In the genomic region with DNA sequence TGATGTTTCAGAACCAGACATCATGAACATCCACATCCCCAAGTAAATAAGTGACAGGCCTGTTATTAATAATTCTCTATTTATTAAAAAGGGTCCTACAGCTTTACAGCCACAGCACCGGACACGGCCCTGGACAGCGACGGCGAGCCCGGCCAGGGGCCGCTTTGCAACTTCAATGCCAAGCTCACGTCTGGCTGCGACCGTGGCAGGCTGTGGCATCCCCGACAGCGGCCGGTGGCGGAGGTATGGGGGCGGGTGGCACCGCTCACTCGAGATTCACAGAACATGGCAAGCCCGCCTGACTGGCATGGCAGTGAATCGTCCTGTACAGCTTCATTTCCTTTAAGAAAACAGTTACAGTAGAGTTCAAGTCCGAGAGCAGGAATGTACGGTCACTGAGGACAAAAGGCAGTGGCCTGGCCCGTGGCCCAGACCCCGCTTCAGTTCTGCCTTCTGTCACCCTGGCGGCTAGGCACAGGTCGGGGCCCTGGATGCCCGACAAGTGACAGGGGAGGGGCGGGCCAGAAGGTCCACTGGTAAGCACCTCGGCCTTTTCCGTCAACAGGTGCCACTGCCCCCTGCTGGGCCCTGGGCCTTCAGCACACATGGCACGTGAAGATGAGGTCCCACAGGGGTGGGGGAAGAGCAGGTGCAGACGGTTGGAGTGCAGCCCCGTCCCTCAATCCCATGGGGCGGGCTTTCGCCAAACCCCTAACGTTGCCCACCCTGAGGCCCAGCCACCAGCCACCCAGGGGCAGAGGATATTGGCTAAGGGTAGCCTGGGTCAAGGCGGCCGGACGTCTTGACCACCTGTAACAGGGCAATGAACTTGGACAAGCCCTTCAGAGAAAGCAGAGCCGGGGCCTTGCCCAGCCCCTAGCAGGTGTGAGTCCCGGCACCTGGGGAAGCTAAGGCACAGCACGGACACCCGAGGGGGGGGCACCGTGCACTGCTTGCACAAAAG, we compare ENCODE assay signal across 8 cellular contexts. TPM values are rescaled to one million over a fixed set of nuclear protein-coding genes. Genes with fewer than 3 reads are reported as not detected.
DNase-seq lines count a peak whose midpoint lies in the region; ATAC-seq and TF ChIP-seq lines count a peak whose summit lies in the region.

No MANE protein-coding gene starts in this region.

- peaks cover 60% of the 10 kb centered on the region for H3K4me1 ChIP-seq in suprapubic skin

- peak overlapping the region; percentile 10 for H3K27ac ChIP-seq in suprapubic skin

- WGBS in suprapubic skin = 82% methylated on average over 38 of the region's 43 CpGs

- no peak for TF ChIP-seq EP300 in suprapubic skin (IDR thresholded peaks at IDR 0.05)

- peak; percentile 1 to 28 for TF ChIP-seq CTCF in suprapubic skin (IDR thresholded peaks at IDR 0.05)

- CTCF ChIA-PET in activated CD4-positive, alpha-beta T cell treated with anti-CD3 and anti-CD28 coated beads for 36 hours (lab: Charles Lee) = interaction anchor here (0.6 to 1.6 kb wide), 8 partner anchors 8 to 622 kb away, joined by 3 to 4 read pairs (median 3); no protein-coding TSS in a partner anchor
- CTCF ChIA-PET in activated CD4-positive, alpha-beta T cell treated with anti-CD3 and anti-CD28 coated beads, Interleukin-2, amount 10 ng/mL, durations not matched to agents 7 days and 5 days (lab: Charles Lee) = interaction anchor here (0.9 to 2.6 kb wide), 5 partner anchors 11 to 84 kb away, joined by 3 to 8 read pairs (median 4); no protein-coding TSS in a partner anchor

- H3K36me3 ChIP-seq in suprapubic skin = peaks cover 58% of the 10 kb centered on the region

- no peak overlapping the region for H3K4me3 Mint-ChIP-seq in activated CD4-positive, alpha-beta T cell treated with anti-CD3 and anti-CD28 coated beads for 36 hours
- H3K4me3 Mint-ChIP-seq in activated CD4-positive, alpha-beta T cell treated with anti-CD3 and anti-CD28 coated beads, Interleukin-2, amount 10 ng/mL, durations not matched to agents 7 days and 5 days = no peak overlapping the region
- H3K4me3 Mint-ChIP-seq in activated T-helper 1 cell treated with anti-CD3 and anti-CD28 coated beads, Interleukin-12 subunit alpha, Interleukin-12 subunit beta, Interleukin-2, Interleukin-4 antibody, amounts not matched to agents 30 ng/mL and 10 ng/mL and 1 ng/mL, durations not matched to agents 14 hours and 24 hours and 36 hours = no peak overlapping the region

- H3K36me3 Mint-ChIP-seq in activated CD4-positive, alpha-beta T cell treated with anti-CD3 and anti-CD28 coated beads for 36 hours (ENCODE audit: low read depth) = peaks cover 33% of the 10 kb centered on the region
- peaks cover 42% of the 10 kb centered on the region for H3K36me3 Mint-ChIP-seq in activated CD4-positive, alpha-beta T cell treated with anti-CD3 and anti-CD28 coated beads, Interleukin-2, amount 10 ng/mL, durations not matched to agents 7 days and 5 days (ENCODE audit: low read depth)
- H3K36me3 Mint-ChIP-seq in activated T-helper 1 cell treated with anti-CD3 and anti-CD28 coated beads, Interleukin-12 subunit alpha, Interleukin-12 subunit beta, Interleukin-2, Interleukin-4 antibody, amounts not matched to agents 30 ng/mL and 10 ng/mL and 1 ng/mL, durations not matched to agents 14 hours and 24 hours and 36 hours (ENCODE audit: low read depth) = peaks cover 41% of the 10 kb centered on the region

- H3K9me3 ChIP-seq in suprapubic skin = no peaks in the 10 kb centered on the region

- no peak overlapping the region for H3K27ac Mint-ChIP-seq in activated CD4-positive, alpha-beta T cell treated with anti-CD3 and anti-CD28 coated beads for 36 hours
- H3K27ac Mint-ChIP-seq in activated CD4-positive, alpha-beta T cell treated with anti-CD3 and anti-CD28 coated beads, Interleukin-2, amount 10 ng/mL, durations not matched to agents 7 days and 5 days = no peak overlapping the region
- no peak overlapping the region for H3K27ac Mint-ChIP-seq in activated T-helper 1 cell treated with anti-CD3 and anti-CD28 coated beads, Interleukin-12 subunit alpha, Interleukin-12 subunit beta, Interleukin-2, Interleukin-4 antibody, amounts not matched to agents 30 ng/mL and 10 ng/mL and 1 ng/mL, durations not matched to agents 14 hours and 24 hours and 36 hours

- H3K27me3 ChIP-seq in suprapubic skin = no peaks in the 10 kb centered on the region

- no peak overlapping the region for H3K4me3 ChIP-seq in suprapubic skin

- H3K27me3 Mint-ChIP-seq in activated CD4-positive, alpha-beta T cell treated with anti-CD3 and anti-CD28 coated beads for 36 hours = peaks cover 4% of the 10 kb centered on the region
- no peaks in the 10 kb centered on the region for H3K27me3 Mint-ChIP-seq in activated CD4-positive, alpha-beta T cell treated with anti-CD3 and anti-CD28 coated beads, Interleukin-2, amount 10 ng/mL, durations not matched to agents 7 days and 5 days
- H3K27me3 Mint-ChIP-seq in activated T-helper 1 cell treated with anti-CD3 and anti-CD28 coated beads, Interleukin-12 subunit alpha, Interleukin-12 subunit beta, Interleukin-2, Interleukin-4 antibody, amounts not matched to agents 30 ng/mL and 10 ng/mL and 1 ng/mL, durations not matched to agents 14 hours and 24 hours and 36 hours (ENCODE audit: insufficient read depth) = peaks cover 4% of the 10 kb centered on the region

- ATAC-seq in activated CD4-positive, alpha-beta T cell treated with anti-CD3 and anti-CD28 coated beads for 36 hours = peak; percentile 47
- peak; percentile 13 for ATAC-seq in left ventricle myocardium superior
- no peak for ATAC-seq in HG02938 (IDR thresholded peaks at IDR 0.05; ENCODE audit: unreplicated experiment)

- TF ChIP-seq POLR2A in suprapubic skin (IDR thresholded peaks at IDR 0.05) = no peak

- no peaks in the 10 kb centered on the region for H3K4me1 Mint-ChIP-seq in activated CD4-positive, alpha-beta T cell treated with anti-CD3 and anti-CD28 coated beads for 36 hours
- peaks cover 2% of the 10 kb centered on the region for H3K4me1 Mint-ChIP-seq in activated CD4-positive, alpha-beta T cell treated with anti-CD3 and anti-CD28 coated beads, Interleukin-2, amount 10 ng/mL, durations not matched to agents 7 days and 5 days
- peaks cover 9% of the 10 kb centered on the region for H3K4me1 Mint-ChIP-seq in activated T-helper 1 cell treated with anti-CD3 and anti-CD28 coated beads, Interleukin-12 subunit alpha, Interleukin-12 subunit beta, Interleukin-2, Interleukin-4 antibody, amounts not matched to agents 30 ng/mL and 10 ng/mL and 1 ng/mL, durations not matched to agents 14 hours and 24 hours and 36 hours (ENCODE audit: low read depth)

- intact Hi-C loops in activated CD4-positive, alpha-beta T cell treated with anti-CD3 and anti-CD28 coated beads for 36 hours (cut with DNase I, micrococcal nuclease) = no loop called here
- intact Hi-C loops in left ventricle myocardium superior (cut with micrococcal nuclease) = no loop called here
- intact Hi-C loops in activated T-helper 1 cell treated with anti-CD3 and anti-CD28 coated beads, Interleukin-12 subunit alpha, Interleukin-12 subunit beta, Interleukin-2, Interleukin-4 antibody, amounts not matched to agents 30 ng/mL and 10 ng/mL and 1 ng/mL, durations not matched to agents 14 hours and 24 hours and 36 hours (cut with micrococcal nuclease) = loop anchor here (10.0 kb wide), 1 partner anchor 289 kb away; a partner anchor contains a TSS

- POLR2A ChIA-PET in activated CD4-positive, alpha-beta T cell treated with anti-CD3 and anti-CD28 coated beads for 36 hours (lab: Charles Lee) = no interaction called here
- POLR2A ChIA-PET in activated CD4-positive, alpha-beta T cell treated with anti-CD3 and anti-CD28 coated beads, Interleukin-2, amount 10 ng/mL, durations not matched to agents 7 days and 5 days (lab: Charles Lee) = no interaction called here

- H3K9me3 Mint-ChIP-seq in activated CD4-positive, alpha-beta T cell treated with anti-CD3 and anti-CD28 coated beads for 36 hours (ENCODE audit: low read depth) = no peaks in the 10 kb centered on the region
- H3K9me3 Mint-ChIP-seq in activated CD4-positive, alpha-beta T cell treated with anti-CD3 and anti-CD28 coated beads, Interleukin-2, amount 10 ng/mL, durations not matched to agents 7 days and 5 days = no peaks in the 10 kb centered on the region
- H3K9me3 Mint-ChIP-seq in activated T-helper 1 cell treated with anti-CD3 and anti-CD28 coated beads, Interleukin-12 subunit alpha, Interleukin-12 subunit beta, Interleukin-2, Interleukin-4 antibody, amounts not matched to agents 30 ng/mL and 10 ng/mL and 1 ng/mL, durations not matched to agents 14 hours and 24 hours and 36 hours = no peaks in the 10 kb centered on the region

- DNase-seq in activated CD4-positive, alpha-beta T cell treated with anti-CD3 and anti-CD28 coated beads for 36 hours = peak; percentile 45
- no peak for DNase-seq in activated CD4-positive, alpha-beta T cell treated with anti-CD3 and anti-CD28 coated beads, Interleukin-2, amount 10 ng/mL, durations not matched to agents 7 days and 5 days
- DNase-seq in UCSD-AML1 (lab: John Stamatoyannopoulos, UW; ENCODE audit: unreplicated experiment) (peak; percentile 25), left ventricle myocardium superior (peak; percentile 75), suprapubic skin (ENCODE audit: low spot score in 2 of 2) (peak; percentile 75 to 79), amniotic stem cell (lab: John Stamatoyannopoulos, UW) (no peak)
- no peak for DNase-seq in activated T-helper 1 cell treated with anti-CD3 and anti-CD28 coated beads, Interleukin-12 subunit alpha, Interleukin-12 subunit beta, Interleukin-2, Interleukin-4 antibody, amounts not matched to agents 30 ng/mL and 10 ng/mL and 1 ng/mL, durations not matched to agents 14 hours and 24 hours and 36 hours (ENCODE audit: low spot score)

RNA-seq across cellular contexts. Expression of a gene that starts 30.3 kb away (rescaled TPM):
- total RNA-seq in activated CD4-positive, alpha-beta T cell treated with anti-CD3 and anti-CD28 coated beads for 36 hours = 10 to 100 TPM; 17.1 to 20.9 TPM
- 10 to 100 TPM; 30.7 to 32.7 TPM for total RNA-seq in activated CD4-positive, alpha-beta T cell treated with anti-CD3 and anti-CD28 coated beads, Interleukin-2, amount 10 ng/mL, durations not matched to agents 7 days and 5 days
- total RNA-seq in left ventricle myocardium superior (27.4 TPM), suprapubic skin (100 to 1,000 TPM; 162 to 289 (median 200) TPM)
- total RNA-seq in activated T-helper 1 cell treated with anti-CD3 and anti-CD28 coated beads, Interleukin-12 subunit alpha, Interleukin-12 subunit beta, Interleukin-2, Interleukin-4 antibody, amounts not matched to agents 30 ng/mL and 10 ng/mL and 1 ng/mL, durations not matched to agents 14 hours and 24 hours and 36 hours = 26.6 and 29.5 TPM in 2 replicates

RNA-seq across cellular contexts. Expression of a gene that starts 30.4 kb away (rescaled TPM):
- 10 to 100 TPM in 1 of 2 experiments, 1 to 10 TPM in 1; 9.4 to 11.4 TPM for total RNA-seq in activated CD4-positive, alpha-beta T cell treated with anti-CD3 and anti-CD28 coated beads for 36 hours
- total RNA-seq in activated CD4-positive, alpha-beta T cell treated with anti-CD3 and anti-CD28 coated beads, Interleukin-2, amount 10 ng/mL, durations not matched to agents 7 days and 5 days = 10 to 100 TPM; 23.0 to 23.7 TPM
- total RNA-seq in left ventricle myocardium superior (29.5 TPM), suprapubic skin (10 to 100 TPM; 42.0 to 67.1 (median 63.0) TPM)
- total RNA-seq in activated T-helper 1 cell treated with anti-CD3 and anti-CD28 coated beads, Interleukin-12 subunit alpha, Interleukin-12 subunit beta, Interleukin-2, Interleukin-4 antibody, amounts not matched to agents 30 ng/mL and 10 ng/mL and 1 ng/mL, durations not matched to agents 14 hours and 24 hours and 36 hours = 12.7 and 14.3 TPM in 2 replicates

Comparison
In these comparisons a context has a peak if more than half of its experiments do, and no peak if none do; other contexts are left out.
1. DNase-seq: peak in activated CD4-positive, alpha-beta T cell treated with anti-CD3 and anti-CD28 coated beads for 36 hours (single experiment), UCSD-AML1 (single experiment), left ventricle myocardium superior (single experiment) and suprapubic skin (2 of 2); none in activated CD4-positive, alpha-beta T cell treated with anti-CD3 and anti-CD28 coated beads, Interleukin-2, amount 10 ng/mL, durations not matched to agents 7 days and 5 days (single experiment), activated T-helper 1 cell treated with anti-CD3 and anti-CD28 coated beads, Interleukin-12 subunit alpha, Interleukin-12 subunit beta, Interleukin-2, Interleukin-4 antibody, amounts not matched to agents 30 ng/mL and 10 ng/mL and 1 ng/mL, durations not matched to agents 14 hours and 24 hours and 36 hours (single experiment) and amniotic stem cell (single experiment).